Comparison of ENCODE assay signal across 1 cellular context in the genomic region with DNA sequence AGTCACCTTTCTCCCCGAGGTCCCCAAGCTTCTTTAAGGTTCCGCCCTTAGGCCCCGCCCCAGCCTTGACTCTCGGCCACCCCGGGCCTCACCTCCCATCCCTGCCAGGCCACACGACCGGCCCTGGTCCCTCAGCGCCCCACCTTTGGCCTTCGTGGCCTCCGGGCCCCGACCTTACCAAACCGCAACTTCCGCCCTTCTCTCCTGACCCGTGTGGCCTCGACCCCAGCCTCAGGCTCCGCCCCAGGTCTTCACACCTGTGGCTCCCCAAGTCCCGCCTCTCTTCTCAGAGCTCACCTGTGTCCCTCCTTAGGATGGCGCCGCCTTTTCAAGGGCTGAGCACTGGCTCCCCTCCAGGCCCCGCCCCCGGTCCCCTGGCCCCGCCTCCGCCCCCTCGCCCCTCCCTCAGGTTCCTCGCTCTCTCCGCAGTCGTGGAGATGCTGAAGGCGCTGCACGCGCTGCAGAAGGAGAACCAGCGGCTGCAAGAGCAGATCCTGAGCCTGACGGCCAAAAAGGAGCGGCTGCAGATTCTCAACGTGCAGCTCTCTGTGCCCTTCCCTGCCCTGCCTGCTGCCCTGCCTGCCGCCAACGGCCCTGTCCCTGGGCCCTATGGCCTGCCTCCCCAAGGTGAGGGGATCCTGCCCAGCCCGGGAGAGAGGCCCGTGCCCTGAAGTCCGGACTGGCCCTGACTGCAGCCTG.
TF ChIP-seq lines count a peak whose summit lies in the region.

No MANE protein-coding gene starts in this region.

TF ChIP-seq in H1, 55 proteins besides CTCF, POLR2A, EP300 and RAD21:
- TF ChIP-seq, protein P1, sequence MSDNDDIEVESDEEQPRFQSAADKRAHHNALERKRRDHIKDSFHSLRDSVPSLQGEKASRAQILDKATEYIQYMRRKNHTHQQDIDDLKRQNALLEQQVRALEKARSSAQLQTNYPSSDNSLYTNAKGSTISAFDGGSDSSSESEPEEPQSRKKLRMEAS (IDR thresholded peaks at IDR 0.05) = peak; percentile 95
- TF ChIP-seq PHF8 (conservative IDR thresholded peaks at IDR 0.05; ENCODE audit: low read depth, low read length) (no peak), SP1 (IDR thresholded peaks at IDR 0.05; ENCODE audit: low read depth, low read length) (peak; percentile 59; the same call in 1 of the 2 replicates)
- TF ChIP-seq, protein P2, sequence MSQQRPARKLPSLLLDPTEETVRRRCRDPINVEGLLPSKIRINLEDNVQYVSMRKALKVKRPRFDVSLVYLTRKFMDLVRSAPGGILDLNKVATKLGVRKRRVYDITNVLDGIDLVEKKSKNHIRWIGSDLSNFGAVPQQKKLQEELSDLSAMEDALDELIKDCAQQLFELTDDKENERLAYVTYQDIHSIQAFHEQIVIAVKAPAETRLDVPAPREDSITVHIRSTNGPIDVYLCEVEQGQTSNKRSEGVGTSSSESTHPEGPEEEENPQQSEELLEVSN (IDR thresholded peaks at IDR 0.05) = peak; percentile 98
